10 cellular contexts compared by ENCODE assay signal in genomic region chr16:86663691-86664517, GRCh38.
A peak's percentile ranks its signal among the peaks of the same experiment; 100 is the strongest.
DNase-seq lines count a peak whose midpoint lies in the region; ATAC-seq and TF ChIP-seq lines count a peak whose summit lies in the region.
"Had no signal": no experiment of that assay in that cellular context is flagged by ENCODE, and none has a peak within 500 bp of the region (broad histone marks: within the 10 kb centered on the region; RNA-seq: fewer than 3 reads in every experiment).

No MANE protein-coding gene starts in this region.

- H3K9me3 ChIP-seq in thoracic aorta (no peaks in the 10 kb centered on the region), H9 (ENCODE audit: control insufficient read depth, low read depth, low read length) (no peaks in the 10 kb centered on the region)

- H3T11ph ChIP-seq in H9 (ENCODE audit: low read length) = no peak overlapping the region

- H3K27me3 ChIP-seq in thoracic aorta (replicated peaks; ENCODE audit: insufficient read depth) (no peaks in the 10 kb centered on the region), H9 (ENCODE audit: insufficient read depth, low read length) (no peaks in the 10 kb centered on the region)

- no peaks in the 10 kb centered on the region for H3K79me2 ChIP-seq in H9 (ENCODE audit: insufficient read depth, low read length)

- TF ChIP-seq CTCF in fibroblast of the aortic adventitia (IDR thresholded peaks at IDR 0.05; ENCODE audit: insufficient read depth, low read length) = no peak
- TF ChIP-seq CTCF in thoracic aorta (IDR thresholded peaks at IDR 0.05) = no peak
- no peak for TF ChIP-seq CTCF in H9 (conservative IDR thresholded peaks at IDR 0.05)

- H3K27ac Mint-ChIP-seq in activated naive CD4-positive, alpha-beta T cell treated with anti-CD3 and anti-CD28 coated beads, Interleukin-2, amount 50 U/mL, for 72 hours = peak overlapping the region; percentile 82 to 84
- peak overlapping the region; percentile 92 for H3K27ac Mint-ChIP-seq in activated T-helper 1 cell treated with anti-CD3 and anti-CD28 coated beads, Interleukin-12 subunit alpha, Interleukin-12 subunit beta, Interleukin-2, Interleukin-4 antibody, amounts not matched to agents 30 ng/mL and 10 ng/mL and 1 ng/mL, durations not matched to agents 14 hours and 24 hours and 36 hours
- H3K27ac Mint-ChIP-seq in H9 = no peak overlapping the region

- no peak overlapping the region for H2BK15ac ChIP-seq in H9 (ENCODE audit: low read depth, low read length)

- no peak overlapping the region for H2BK120ac ChIP-seq in H9 (ENCODE audit: low read depth, low read length, poor library complexity, severe bottlenecking)

- peaks cover 20 to 21% of the 10 kb centered on the region in 2 donors for H3K9me3 Mint-ChIP-seq in activated naive CD4-positive, alpha-beta T cell treated with anti-CD3 and anti-CD28 coated beads, Interleukin-2, amount 50 U/mL, for 72 hours
- peaks cover 22% of the 10 kb centered on the region for H3K9me3 Mint-ChIP-seq in activated T-helper 1 cell treated with anti-CD3 and anti-CD28 coated beads, Interleukin-12 subunit alpha, Interleukin-12 subunit beta, Interleukin-2, Interleukin-4 antibody, amounts not matched to agents 30 ng/mL and 10 ng/mL and 1 ng/mL, durations not matched to agents 14 hours and 24 hours and 36 hours
- peaks cover 3% of the 10 kb centered on the region in 2 experiments; a peak in 3 of 5 replicates for H3K9me3 Mint-ChIP-seq in H9

- H2AK5ac ChIP-seq in H9 (ENCODE audit: insufficient read length, low read length) = no peak overlapping the region

- no peak overlapping the region for H3K4me2 ChIP-seq in H9 (ENCODE audit: insufficient read depth, insufficient read length, low read length)

- no peaks in the 10 kb centered on the region for H3K36me3 ChIP-seq in thoracic aorta
- H3K36me3 ChIP-seq: heart right ventricle had no signal

- H3K4me3 ChIP-seq in fibroblast of the aortic adventitia (ENCODE audit: low read depth, low read length) (no peak overlapping the region), thoracic aorta (no peak overlapping the region)
- H3K4me3 ChIP-seq: heart right ventricle had no signal

- H3K9ac ChIP-seq in H9 (ENCODE audit: extremely low read depth, insufficient read length, low read length) = no peak overlapping the region

- H2BK5ac ChIP-seq in H9 (ENCODE audit: insufficient read length, low read length) = no peak overlapping the region

- no peaks in the 10 kb centered on the region for H4K20me1 ChIP-seq in H9 (ENCODE audit: control insufficient read depth, insufficient read depth, insufficient read length)

- H3K14ac ChIP-seq in H9 (ENCODE audit: insufficient read depth, low read length) = no peak overlapping the region

- peaks cover 1% of the 10 kb centered on the region for H3K27me3 Mint-ChIP-seq in activated T-helper 1 cell treated with anti-CD3 and anti-CD28 coated beads, Interleukin-12 subunit alpha, Interleukin-12 subunit beta, Interleukin-2, Interleukin-4 antibody, amounts not matched to agents 30 ng/mL and 10 ng/mL and 1 ng/mL, durations not matched to agents 14 hours and 24 hours and 36 hours (ENCODE audit: insufficient read depth)
- H3K27me3 Mint-ChIP-seq in H9 (ENCODE audit: low read depth) = peaks cover 12% of the 10 kb centered on the region

- WGBS in H9 (ENCODE audit: extremely low coverage, insufficient read length, low lambda C conversion rate) = no CpG with 5 or more reads among the region's 18 CpGs

- no peak overlapping the region for H3K18ac ChIP-seq in H9 (ENCODE audit: insufficient read length, low read depth, low read length)

- no peak overlapping the region for H3K56ac ChIP-seq in H9 (ENCODE audit: insufficient read length, low read depth, low read length)

- no peaks in the 10 kb centered on the region for H3K23me2 ChIP-seq in H9 (ENCODE audit: insufficient read length, low read depth, low read length, poor library complexity, severe bottlenecking)

- peaks cover 34 to 81% of the 10 kb centered on the region in 2 donors for H3K4me1 ChIP-seq in thoracic aorta (ENCODE audit: control insufficient read depth in 1 of 2, low read depth in 2 of 2)
- H3K4me1 ChIP-seq in H9 (ENCODE audit: insufficient read depth, low read length) = peaks cover 4% of the 10 kb centered on the region; the same call in 1 of the 2 replicates

- peaks cover 35% of the 10 kb centered on the region for H3K4me1 Mint-ChIP-seq in activated T-helper 1 cell treated with anti-CD3 and anti-CD28 coated beads, Interleukin-12 subunit alpha, Interleukin-12 subunit beta, Interleukin-2, Interleukin-4 antibody, amounts not matched to agents 30 ng/mL and 10 ng/mL and 1 ng/mL, durations not matched to agents 14 hours and 24 hours and 36 hours (ENCODE audit: low read depth)
- H3K4me1 Mint-ChIP-seq in H9 = peaks cover 10 to 15% of the 10 kb centered on the region in 2 experiments

- H3K4ac ChIP-seq in H9 (ENCODE audit: low read depth, low read length) = no peak overlapping the region

- peak in 1 of 2 donors; percentile 7 for DNase-seq in activated naive CD4-positive, alpha-beta T cell treated with anti-CD3 and anti-CD28 coated beads, Interleukin-2, amount 50 U/mL, for 72 hours (ENCODE audit: low spot score in 2 of 2)
- no peak for DNase-seq in activated naive CD4-positive, alpha-beta T cell treated with anti-CD3 and anti-CD28 coated beads, Interleukin-2, amount 50 U/mL, for 16 hours
- no peak for DNase-seq in activated T-helper 1 cell treated with anti-CD3 and anti-CD28 coated beads, Interleukin-12 subunit alpha, Interleukin-12 subunit beta, Interleukin-2, Interleukin-4 antibody, amounts not matched to agents 30 ng/mL and 10 ng/mL and 1 ng/mL, durations not matched to agents 14 hours and 24 hours and 36 hours (ENCODE audit: low spot score)
- DNase-seq in fibroblast of the aortic adventitia (ENCODE audit: low read depth) (peak; percentile 35), thoracic aorta (ENCODE audit: low spot score) (no peak), H9 (no peak), superior temporal gyrus (ENCODE audit: extremely low spot score) (no peak)
- DNase-seq: heart right ventricle, NCI-H1092 treated with DMSO at 0.1 percent for 48 hours had no signal

- peaks cover 7 to 18% of the 10 kb centered on the region in 2 donors for H3K36me3 Mint-ChIP-seq in activated naive CD4-positive, alpha-beta T cell treated with anti-CD3 and anti-CD28 coated beads, Interleukin-2, amount 50 U/mL, for 72 hours
- H3K36me3 Mint-ChIP-seq in activated T-helper 1 cell treated with anti-CD3 and anti-CD28 coated beads, Interleukin-12 subunit alpha, Interleukin-12 subunit beta, Interleukin-2, Interleukin-4 antibody, amounts not matched to agents 30 ng/mL and 10 ng/mL and 1 ng/mL, durations not matched to agents 14 hours and 24 hours and 36 hours (ENCODE audit: low read depth) = peaks cover 2% of the 10 kb centered on the region
- H3K36me3 Mint-ChIP-seq in H9 (ENCODE audit: insufficient read depth in 1 of 3, low read depth in 3 of 3) = peaks cover 0 to 3% (median 0%) of the 10 kb centered on the region in 3 experiments; a peak in 1 of 7 replicates

- intact Hi-C loops in activated T-helper 1 cell treated with anti-CD3 and anti-CD28 coated beads, Interleukin-12 subunit alpha, Interleukin-12 subunit beta, Interleukin-2, Interleukin-4 antibody, amounts not matched to agents 30 ng/mL and 10 ng/mL and 1 ng/mL, durations not matched to agents 14 hours and 24 hours and 36 hours (cut with micrococcal nuclease) = loop anchor here (1.0 to 5.0 kb wide), 2 partner anchors 60 to 92 kb away; no protein-coding TSS in a partner anchor

- no peak overlapping the region for H2BK12ac ChIP-seq in H9 (ENCODE audit: insufficient read length, low read depth, low read length)

- no peak overlapping the region for H3K23ac ChIP-seq in H9 (ENCODE audit: insufficient read length, low read depth, low read length)

- no peak overlapping the region for H4K91ac ChIP-seq in H9 (ENCODE audit: insufficient read length, low read depth, low read length)

- no peak overlapping the region for H2BK20ac ChIP-seq in H9 (ENCODE audit: low read depth, low read length, poor library complexity, severe bottlenecking)

- no peak overlapping the region for H4K5ac ChIP-seq in H9 (ENCODE audit: insufficient read length, low read depth, low read length)

- H4K8ac ChIP-seq in H9 (replicated peaks; ENCODE audit: insufficient read length, low read depth, low read length) = no peak overlapping the region

- H2AFZ ChIP-seq in H9 (ENCODE audit: low read length) = no peak overlapping the region

- H3K27ac ChIP-seq in thoracic aorta (peak overlapping the region; percentile 73 to 79), H9 (ENCODE audit: insufficient read length, low read depth, low read length) (no peak overlapping the region)

- H3K4me3 Mint-ChIP-seq in activated T-helper 1 cell treated with anti-CD3 and anti-CD28 coated beads, Interleukin-12 subunit alpha, Interleukin-12 subunit beta, Interleukin-2, Interleukin-4 antibody, amounts not matched to agents 30 ng/mL and 10 ng/mL and 1 ng/mL, durations not matched to agents 14 hours and 24 hours and 36 hours = peak overlapping the region; percentile 41
- no peak overlapping the region for H3K4me3 Mint-ChIP-seq in H9

- no peaks in the 10 kb centered on the region for H3K79me1 ChIP-seq in H9 (ENCODE audit: insufficient read depth, low read depth, low read length, poor library complexity, severe bottlenecking)

- peak; percentile 68 to 69 for ATAC-seq in activated naive CD4-positive, alpha-beta T cell treated with anti-CD3 and anti-CD28 coated beads, Interleukin-2, amount 50 U/mL, for 72 hours
- no peak for ATAC-seq in thoracic aorta (ENCODE audit: insufficient number of reproducible peaks, low FRiP score, low read depth)
- ATAC-seq in GM21423 (IDR thresholded peaks at IDR 0.05; ENCODE audit: unreplicated experiment) = no peak

Comparison
In these comparisons a context has a peak if more than half of its experiments do, and no peak if none do; other contexts are left out.
1. ATAC-seq: peak in activated naive CD4-positive, alpha-beta T cell treated with anti-CD3 and anti-CD28 coated beads, Interleukin-2, amount 50 U/mL, for 72 hours (2 of 2); none in thoracic aorta (single experiment) and GM21423 (single experiment).
2. H3K27ac Mint-ChIP-seq: peak in activated naive CD4-positive, alpha-beta T cell treated with anti-CD3 and anti-CD28 coated beads, Interleukin-2, amount 50 U/mL, for 72 hours (2 of 2) and activated T-helper 1 cell treated with anti-CD3 and anti-CD28 coated beads, Interleukin-12 subunit alpha, Interleukin-12 subunit beta, Interleukin-2, Interleukin-4 antibody, amounts not matched to agents 30 ng/mL and 10 ng/mL and 1 ng/mL, durations not matched to agents 14 hours and 24 hours and 36 hours (single experiment); none in H9 (0 of 3).